In genomic region chr10:100728928-100729876, GRCh38 we compare ENCODE assay signal across 8 cellular contexts. TPM values are rescaled to one million over a fixed set of nuclear protein-coding genes. Genes with fewer than 3 reads are reported as not detected.
DNase-seq lines count a peak whose midpoint lies in the region; ATAC-seq and TF ChIP-seq lines count a peak whose summit lies in the region.

No MANE protein-coding gene starts in this region.

- TF ChIP-seq CTCF in C4-2B (conservative IDR thresholded peaks at IDR 0.05) = peak; percentile 68
- peak; percentile 35 for TF ChIP-seq CTCF in glutamatergic neuron (IDR thresholded peaks at IDR 0.05; ENCODE audit: partially characterized antibody, unreplicated experiment)

- WGBS in GM23248 (ENCODE audit: low coverage in 1 of 2, low lambda C conversion rate in 2 of 2, missing lambda C conversion rate in 2 of 2), 2 experiments = 4 to 5% methylated on average over 41 to 46 of the region's 46 CpGs

- peaks cover 10% of the 10 kb centered on the region for H3K4me1 Mint-ChIP-seq in T-helper 2 cell treated with Interferon-gamma antibody and Interleukin-4, amounts not matched to agents 5 μg/mL and 100 μg/mL, for 36 hours (ENCODE audit: low read depth)
- peaks cover 20% of the 10 kb centered on the region for H3K4me1 Mint-ChIP-seq in glutamatergic neuron (ENCODE audit: low read depth, unreplicated experiment)
- H3K4me1 Mint-ChIP-seq in stimulated activated memory B cell treated with anti-CD40 and anti-IgM and Interleukin-4, amounts not matched to agents 10 μg/mL and 1 μg/mL and 100 μg/mL, for 72 hours = peaks cover 33% of the 10 kb centered on the region
- H3K4me1 Mint-ChIP-seq in activated T-helper 2 cell treated with anti-CD3 and anti-CD28 coated beads, Interferon-gamma antibody, Interleukin-2, Interleukin-4, amounts not matched to agents 10 μg/mL and 5 μg/mL and 100 μg/mL, durations not matched to agents 14 hours and 24 hours and 36 hours (ENCODE audit: low read depth) = peaks cover 8% of the 10 kb centered on the region

- H3K9me2 ChIP-seq in GM23248 (ENCODE audit: insufficient read depth) = no peaks in the 10 kb centered on the region

- 0 out of 2 replicates have a peak overlapping the region, but pooled peaks have one; percentile 18 for H2AFZ ChIP-seq in GM23248

- peak overlapping the region; percentile 9 for H3K4me3 Mint-ChIP-seq in T-helper 2 cell treated with Interferon-gamma antibody and Interleukin-4, amounts not matched to agents 5 μg/mL and 100 μg/mL, for 36 hours
- H3K4me3 Mint-ChIP-seq in glutamatergic neuron (ENCODE audit: unreplicated experiment) = no peak overlapping the region
- H3K4me3 Mint-ChIP-seq in stimulated activated memory B cell treated with anti-CD40 and anti-IgM and Interleukin-4, amounts not matched to agents 10 μg/mL and 1 μg/mL and 100 μg/mL, for 72 hours = peak overlapping the region; percentile 71
- H3K4me3 Mint-ChIP-seq in activated T-helper 2 cell treated with anti-CD3 and anti-CD28 coated beads, Interferon-gamma antibody, Interleukin-2, Interleukin-4, amounts not matched to agents 10 μg/mL and 5 μg/mL and 100 μg/mL, durations not matched to agents 14 hours and 24 hours and 36 hours (ENCODE audit: low read depth) = no peak overlapping the region

- no peak overlapping the region for H3K9ac ChIP-seq in GM23248

- H3K9me3 ChIP-seq in GM23248 (ENCODE audit: low read depth) = no peaks in the 10 kb centered on the region

- no peaks in the 10 kb centered on the region for H3K36me3 ChIP-seq in GM23248 (ENCODE audit: low read depth)

- in situ Hi-C loops in GM23248 (cut with MboI) = no loop called here

- ATAC-seq in stimulated activated memory B cell treated with anti-CD40 and anti-IgM and Interleukin-4, amounts not matched to agents 10 μg/mL and 1 μg/mL and 100 μg/mL, for 72 hours = no peak
- no peak for ATAC-seq in HG03354 (IDR thresholded peaks at IDR 0.05; ENCODE audit: poor library complexity, severe bottlenecking, unreplicated experiment)

- intact Hi-C loops in activated T-helper 2 cell treated with anti-CD3 and anti-CD28 coated beads, Interferon-gamma antibody, Interleukin-2, Interleukin-4, amounts not matched to agents 10 μg/mL and 5 μg/mL and 100 μg/mL, durations not matched to agents 14 hours and 24 hours and 36 hours (cut with micrococcal nuclease) = loop anchor here (5.0 kb wide), 1 partner anchor 488 kb away; no protein-coding TSS in a partner anchor

- no peaks in the 10 kb centered on the region for H3K36me3 Mint-ChIP-seq in T-helper 2 cell treated with Interferon-gamma antibody and Interleukin-4, amounts not matched to agents 5 μg/mL and 100 μg/mL, for 36 hours (ENCODE audit: low read depth)
- H3K36me3 Mint-ChIP-seq in glutamatergic neuron (ENCODE audit: unreplicated experiment) = no peaks in the 10 kb centered on the region
- H3K36me3 Mint-ChIP-seq in stimulated activated memory B cell treated with anti-CD40 and anti-IgM and Interleukin-4, amounts not matched to agents 10 μg/mL and 1 μg/mL and 100 μg/mL, for 72 hours = no peaks in the 10 kb centered on the region
- H3K36me3 Mint-ChIP-seq in activated T-helper 2 cell treated with anti-CD3 and anti-CD28 coated beads, Interferon-gamma antibody, Interleukin-2, Interleukin-4, amounts not matched to agents 10 μg/mL and 5 μg/mL and 100 μg/mL, durations not matched to agents 14 hours and 24 hours and 36 hours (ENCODE audit: low read depth) = no peaks in the 10 kb centered on the region

- no peaks in the 10 kb centered on the region for H4K20me1 ChIP-seq in GM23248 (ENCODE audit: insufficient read depth)

- peak overlapping the region; percentile 13 for H3K27ac Mint-ChIP-seq in T-helper 2 cell treated with Interferon-gamma antibody and Interleukin-4, amounts not matched to agents 5 μg/mL and 100 μg/mL, for 36 hours
- H3K27ac Mint-ChIP-seq in glutamatergic neuron (ENCODE audit: unreplicated experiment) = no peak overlapping the region
- H3K27ac Mint-ChIP-seq in stimulated activated memory B cell treated with anti-CD40 and anti-IgM and Interleukin-4, amounts not matched to agents 10 μg/mL and 1 μg/mL and 100 μg/mL, for 72 hours = no peak overlapping the region
- no peak overlapping the region for H3K27ac Mint-ChIP-seq in activated T-helper 2 cell treated with anti-CD3 and anti-CD28 coated beads, Interferon-gamma antibody, Interleukin-2, Interleukin-4, amounts not matched to agents 10 μg/mL and 5 μg/mL and 100 μg/mL, durations not matched to agents 14 hours and 24 hours and 36 hours

- no peaks in the 10 kb centered on the region for H3K4me1 ChIP-seq in GM23248 (ENCODE audit: insufficient read depth)

- H3K27me3 ChIP-seq in GM23248 (replicated peaks; ENCODE audit: insufficient read depth) = peaks cover 89% of the 10 kb centered on the region

- peaks cover 90% of the 10 kb centered on the region for H3K27me3 Mint-ChIP-seq in T-helper 2 cell treated with Interferon-gamma antibody and Interleukin-4, amounts not matched to agents 5 μg/mL and 100 μg/mL, for 36 hours (ENCODE audit: low read depth)
- H3K27me3 Mint-ChIP-seq in glutamatergic neuron (ENCODE audit: unreplicated experiment) = peaks cover 49% of the 10 kb centered on the region
- peaks cover 76% of the 10 kb centered on the region for H3K27me3 Mint-ChIP-seq in stimulated activated memory B cell treated with anti-CD40 and anti-IgM and Interleukin-4, amounts not matched to agents 10 μg/mL and 1 μg/mL and 100 μg/mL, for 72 hours
- peaks cover 87% of the 10 kb centered on the region for H3K27me3 Mint-ChIP-seq in activated T-helper 2 cell treated with anti-CD3 and anti-CD28 coated beads, Interferon-gamma antibody, Interleukin-2, Interleukin-4, amounts not matched to agents 10 μg/mL and 5 μg/mL and 100 μg/mL, durations not matched to agents 14 hours and 24 hours and 36 hours (ENCODE audit: low read depth)

- H3F3A ChIP-seq in GM23248 (ENCODE audit: insufficient read depth) = no peaks in the 10 kb centered on the region

- H3K79me2 ChIP-seq in GM23248 (ENCODE audit: insufficient read depth) = no peaks in the 10 kb centered on the region

- DNase-seq in GM23248 = peak; percentile 71
- DNase-seq in T-helper 2 cell treated with Interferon-gamma antibody and Interleukin-4, amounts not matched to agents 5 μg/mL and 100 μg/mL, for 36 hours (ENCODE audit: low spot score) = no peak
- peak; percentile 76 for DNase-seq in glutamatergic neuron
- DNase-seq in activated T-helper 2 cell treated with anti-CD3 and anti-CD28 coated beads, Interferon-gamma antibody, Interleukin-2, Interleukin-4, amounts not matched to agents 10 μg/mL and 5 μg/mL and 100 μg/mL, durations not matched to agents 14 hours and 24 hours and 36 hours (ENCODE audit: low spot score) = no peak
- DNase-seq in NCI-H2029 (lab: John Stamatoyannopoulos, UW) = no peak

- H3K4me2 ChIP-seq in GM23248 (ENCODE audit: unreplicated experiment) = no peak overlapping the region

- H3K9me3 Mint-ChIP-seq in T-helper 2 cell treated with Interferon-gamma antibody and Interleukin-4, amounts not matched to agents 5 μg/mL and 100 μg/mL, for 36 hours = no peaks in the 10 kb centered on the region
- peaks cover 9% of the 10 kb centered on the region for H3K9me3 Mint-ChIP-seq in glutamatergic neuron (ENCODE audit: unreplicated experiment)
- no peaks in the 10 kb centered on the region for H3K9me3 Mint-ChIP-seq in stimulated activated memory B cell treated with anti-CD40 and anti-IgM and Interleukin-4, amounts not matched to agents 10 μg/mL and 1 μg/mL and 100 μg/mL, for 72 hours
- H3K9me3 Mint-ChIP-seq in activated T-helper 2 cell treated with anti-CD3 and anti-CD28 coated beads, Interferon-gamma antibody, Interleukin-2, Interleukin-4, amounts not matched to agents 10 μg/mL and 5 μg/mL and 100 μg/mL, durations not matched to agents 14 hours and 24 hours and 36 hours = no peaks in the 10 kb centered on the region

- H3K4me3 ChIP-seq in GM23248 = peak overlapping the region; percentile 39; the same call in 1 of the 2 replicates

- H3K27ac ChIP-seq in C4-2B (no peak overlapping the region; the same call in 1 of the 2 replicates), GM23248 (no peak overlapping the region)

RNA-seq across cellular contexts. Expression of gene PAX2, which starts 16.2 kb away (rescaled TPM):
- total RNA-seq in GM23248 (2014; rRNA removed; shearing (Covaris generic)) = not detected in 2 replicates
- not detected in 2 replicates for polyA plus RNA-seq in GM23248 (2016; fragmentation: Nextera tagmentation; extraction: Ambion mirVana)
- not detected for total RNA-seq in glutamatergic neuron (ENCODE audit: unreplicated experiment)
- total RNA-seq in activated T-helper 2 cell treated with anti-CD3 and anti-CD28 coated beads, Interferon-gamma antibody, Interleukin-2, Interleukin-4, amounts not matched to agents 10 μg/mL and 5 μg/mL and 100 μg/mL, durations not matched to agents 14 hours and 24 hours and 36 hours = 0.18 and 0.30 TPM in 2 replicates

Comparison
In these comparisons a context has a peak if more than half of its experiments do, and no peak if none do; other contexts are left out.
1. DNase-seq: peak in GM23248 (single experiment) and glutamatergic neuron (single experiment); none in T-helper 2 cell treated with Interferon-gamma antibody and Interleukin-4, amounts not matched to agents 5 μg/mL and 100 μg/mL, for 36 hours (single experiment), activated T-helper 2 cell treated with anti-CD3 and anti-CD28 coated beads, Interferon-gamma antibody, Interleukin-2, Interleukin-4, amounts not matched to agents 10 μg/mL and 5 μg/mL and 100 μg/mL, durations not matched to agents 14 hours and 24 hours and 36 hours (single experiment) and NCI-H2029 (single experiment).
2. H3K4me3 Mint-ChIP-seq: peak in T-helper 2 cell treated with Interferon-gamma antibody and Interleukin-4, amounts not matched to agents 5 μg/mL and 100 μg/mL, for 36 hours (single experiment) and stimulated activated memory B cell treated with anti-CD40 and anti-IgM and Interleukin-4, amounts not matched to agents 10 μg/mL and 1 μg/mL and 100 μg/mL, for 72 hours (single experiment); none in glutamatergic neuron (single experiment) and activated T-helper 2 cell treated with anti-CD3 and anti-CD28 coated beads, Interferon-gamma antibody, Interleukin-2, Interleukin-4, amounts not matched to agents 10 μg/mL and 5 μg/mL and 100 μg/mL, durations not matched to agents 14 hours and 24 hours and 36 hours (single experiment).